ENCODE assay signal across 8 cellular contexts in genomic region chr20:50339196-50339901, GRCh38.
DNase-seq lines count a peak whose midpoint lies in the region; ATAC-seq and TF ChIP-seq lines count a peak whose summit lies in the region.

No MANE protein-coding gene starts in this region.

- H3K4me3 Mint-ChIP-seq in T-cell, result peak overlapping the region; percentile 64 to 73 (median 68)

- ATAC-seq in T-cell (replicated peaks in 1 of 4), result no peak

- peak; percentile 13 for TF ChIP-seq POLR2A in GM19099 (IDR thresholded peaks at IDR 0.05; ENCODE audit: extremely low read depth, insufficient read length, low read depth)

- no peak overlapping the region for H3K4me3 ChIP-seq in fibroblast of pulmonary artery (replicated peaks; ENCODE audit: low read depth, low read length)

- DNase-seq in T-cell (no peak), fibroblast of pulmonary artery (ENCODE audit: low read depth) (peak; percentile 51), HPDE6-E6E7 (ENCODE audit: extremely low spot score) (no peak), mesenteric fat pad (ENCODE audit: low spot score) (no peak), HUDEP-2 (lab: John Stamatoyannopoulos, UW; ENCODE audit: unreplicated experiment in 76 of 76) (no peak)
- peak; percentile 74 for DNase-seq in stimulated activated CD8-positive, alpha-beta memory T cell treated with anti-CD3 and anti-CD28 coated beads, Interleukin-4, amount 100 ng/mL, for 48 hours
- no peak for DNase-seq in activated CD4-positive, CD25-positive, alpha-beta regulatory T cell (lab: John Stamatoyannopoulos, UW)

- no peaks in the 10 kb centered on the region for H3K27me3 Mint-ChIP-seq in T-cell

- POLR2A ChIA-PET in T-cell (lab: Charles Lee), result no interaction called here

- H3K4me1 Mint-ChIP-seq in T-cell, result peaks cover 27 to 28% (median 27%) of the 10 kb centered on the region in 3 donors

- no peak for TF ChIP-seq CTCF in fibroblast of pulmonary artery (IDR thresholded peaks at IDR 0.05; ENCODE audit: low read length, missing control alignments)

- CTCF ChIA-PET in T-cell (lab: Charles Lee), result no interaction called here

- H3K27ac Mint-ChIP-seq in T-cell, result peak overlapping the region; percentile 76 to 93

- no peaks in the 10 kb centered on the region for H3K36me3 Mint-ChIP-seq in T-cell

- no peaks in the 10 kb centered on the region for H3K9me3 Mint-ChIP-seq in T-cell

Comparison
In these comparisons a context has a peak if more than half of its experiments do, and no peak if none do; other contexts are left out.
1. DNase-seq: peak in fibroblast of pulmonary artery (single experiment) and stimulated activated CD8-positive, alpha-beta memory T cell treated with anti-CD3 and anti-CD28 coated beads, Interleukin-4, amount 100 ng/mL, for 48 hours (single experiment); none in T-cell (0 of 34), HPDE6-E6E7 (single experiment), activated CD4-positive, CD25-positive, alpha-beta regulatory T cell (0 of 4), mesenteric fat pad (single experiment) and HUDEP-2 (0 of 76).